In the genomic region with DNA sequence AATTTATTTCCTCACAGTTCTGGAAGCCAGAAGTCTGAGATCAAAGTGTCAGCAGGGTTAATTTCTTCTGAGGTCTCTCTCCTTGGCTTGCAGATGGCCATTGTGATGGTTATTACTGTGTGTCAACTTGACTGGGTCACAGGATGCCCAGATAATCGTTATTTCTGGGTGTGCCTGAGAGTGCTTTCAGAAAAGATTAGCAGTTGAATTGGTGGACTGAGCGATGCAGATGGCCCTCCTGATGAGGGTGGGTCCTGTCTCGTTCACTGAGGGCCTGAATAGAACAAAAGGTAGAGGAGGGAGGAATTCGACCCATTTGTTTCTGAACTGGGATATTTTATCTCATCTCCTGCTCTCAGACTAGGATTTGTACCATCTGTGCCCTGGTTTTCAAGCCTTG, we compare ENCODE assay signal across 25 cellular contexts. TPM values are rescaled to one million over a fixed set of nuclear protein-coding genes. Genes with fewer than 3 reads are reported as not detected.
"Had no signal": no experiment of that assay in that cellular context is flagged by ENCODE, and none has a peak within 500 bp of the region (broad histone marks: within the 10 kb centered on the region; RNA-seq: fewer than 3 reads in every experiment).

No MANE protein-coding gene starts in this region.

- H3K4me3 ChIP-seq: body of pancreas, left ventricle myocardium inferior, mucosa of descending colon, tibial nerve, uterus had no signal

- H3K27me3 ChIP-seq: body of pancreas, tibial nerve, uterus had no signal

- H3K27ac ChIP-seq: body of pancreas, foreskin keratinocyte, left ventricle myocardium inferior, neutrophil, tibial nerve, uterus had no signal

- H3K4me1 ChIP-seq: body of pancreas, foreskin keratinocyte, left ventricle myocardium inferior, tibial nerve, uterus had no signal

- H3K9me3 ChIP-seq: body of pancreas, left ventricle myocardium inferior, mucosa of descending colon, neutrophil, tibial nerve, uterus had no signal

- DNase-seq: activated CD4-positive, alpha-beta T cell treated with anti-CD3 and anti-CD28 coated beads, Interleukin-2, amount 10 ng/mL, durations not matched to agents 7 days and 5 days; activated CD4-positive, CD25-positive, alpha-beta regulatory T cell; activated CD8-positive, alpha-beta memory T cell treated with anti-CD3 and anti-CD28 coated beads, Interleukin-2, amount 50 U/mL, for 48 hours; activated gamma-delta T cell; activated T-cell treated with anti-CD3 and anti-CD28 coated beads, Interleukin-2, amount 50 U/mL, for 72 hours; body of pancreas; caudate nucleus; foreskin keratinocyte; left ventricle myocardium inferior; mucosa of descending colon; naive thymus-derived CD4-positive, alpha-beta T cell; posterior cingulate gyrus; retina; stimulated activated CD4-positive, alpha-beta T cell treated with anti-CD3 and anti-CD28 coated beads, Interleukin-2, amount 100 ng/mL, for 48 hours; stimulated activated naive CD4-positive, alpha-beta T cell; substantia nigra; uterus had no signal

- H3K36me3 ChIP-seq: left ventricle myocardium inferior, neutrophil, tibial nerve, uterus had no signal

- FAIRE-seq: colon, endometrium, TTC549 had no signal

RNA-seq across cellular contexts. Expression of a gene that starts 15.7 kb away (rescaled TPM):
- total RNA-seq: activated CD4-positive, alpha-beta T cell treated with anti-CD3 and anti-CD28 coated beads, Interleukin-2, amount 10 ng/mL, durations not matched to agents 7 days and 5 days; activated naive CD4-positive, alpha-beta T cell treated with anti-CD3 and anti-CD28 coated beads, Interleukin-2, amount 50 U/mL, for 72 hours; activated T-cell treated with anti-CD3 and anti-CD28 coated beads, Interleukin-2, amount 50 U/mL, for 72 hours; body of pancreas; foreskin keratinocyte; kidney epithelial cell; left ventricle myocardium inferior; naive thymus-derived CD4-positive, alpha-beta T cell; T-helper 2 cell treated with Interferon-gamma antibody and Interleukin-4, amounts not matched to agents 100 ng/mL and 5 ng/mL, for 36 hours had no signal
- polyA plus RNA-seq: naive thymus-derived CD4-positive, alpha-beta T cell had no signal
